ENCODE assay signal across 16 cellular contexts in the genomic region with DNA sequence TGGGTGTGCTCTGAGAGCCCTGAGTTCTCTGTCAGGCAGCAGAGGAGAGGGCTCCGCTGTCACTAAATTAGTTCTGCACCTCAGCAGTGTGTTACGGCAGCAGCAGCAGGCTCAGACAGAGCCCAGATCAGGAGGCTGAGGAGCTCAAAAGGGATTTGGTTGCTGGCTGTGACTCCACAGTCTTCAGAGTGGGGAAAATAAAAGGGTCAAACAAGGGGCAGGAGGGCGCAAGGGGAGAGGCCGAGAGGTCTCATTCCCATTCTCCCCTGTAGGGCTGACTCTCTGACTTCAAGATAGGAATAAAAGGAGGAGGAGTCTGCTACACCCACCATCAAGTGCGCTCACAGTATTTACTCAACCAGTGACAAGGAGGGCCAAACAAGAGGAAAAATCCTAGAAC.
"Had no signal": no experiment of that assay in that cellular context is flagged by ENCODE, and none has a peak within 500 bp of the region (broad histone marks: within the 10 kb centered on the region; RNA-seq: fewer than 3 reads in every experiment).

No MANE protein-coding gene starts in this region.

- H3K27ac Mint-ChIP-seq: activated CD4-positive, alpha-beta T cell treated with anti-CD3 and anti-CD28 coated beads, Interleukin-2, amount 10 ng/mL, durations not matched to agents 7 days and 5 days; activated naive CD8-positive, alpha-beta T cell treated with anti-CD3 and anti-CD28 coated beads, Interleukin-2, amount 10 ng/mL, durations not matched to agents 7 days and 5 days had no signal

- H3K36me3 Mint-ChIP-seq: activated naive CD8-positive, alpha-beta T cell treated with anti-CD3 and anti-CD28 coated beads, Interleukin-2, amount 10 ng/mL, durations not matched to agents 7 days and 5 days; naive B cell had no signal

- DNase-seq: activated CD4-positive, alpha-beta T cell treated with anti-CD3 and anti-CD28 coated beads, Interleukin-2, amount 10 ng/mL, durations not matched to agents 7 days and 5 days; activated CD4-positive, CD25-positive, alpha-beta regulatory T cell; activated gamma-delta T cell treated with Interleukin-2 at 50 U/mL for 16 hours; activated naive CD8-positive, alpha-beta T cell treated with anti-CD3 and anti-CD28 coated beads, Interleukin-2, amount 10 ng/mL, durations not matched to agents 7 days and 5 days; dermis blood vessel endothelial cell; erythroblast; mammary epithelial cell; naive B cell; nucleus accumbens; right cardiac atrium; stimulated activated CD4-positive, alpha-beta T cell treated with anti-CD3 and anti-CD28 coated beads, Interleukin-4, amount 100 ng/mL, for 4 hours; stimulated activated naive CD8-positive, alpha-beta T cell treated with anti-CD3 and anti-CD28 coated beads, Interleukin-15, Interleukin-2, amounts not matched to agents 100 U/mL and 50 U/mL, for 24 hours; SW 1271 had no signal

- H3K4me1 ChIP-seq: prostate gland had no signal

- H3K9me3 Mint-ChIP-seq: activated CD4-positive, alpha-beta T cell treated with anti-CD3 and anti-CD28 coated beads, Interleukin-2, amount 10 ng/mL, durations not matched to agents 7 days and 5 days; activated naive CD8-positive, alpha-beta T cell treated with anti-CD3 and anti-CD28 coated beads, Interleukin-2, amount 10 ng/mL, durations not matched to agents 7 days and 5 days; naive B cell had no signal

- H3K4me3 ChIP-seq: prostate gland, skin epidermis, suprapubic skin had no signal

- H3K9me3 ChIP-seq: prostate gland, suprapubic skin had no signal

- H3K27me3 ChIP-seq: suprapubic skin had no signal

- H3K27ac ChIP-seq: prostate gland, skin epidermis, suprapubic skin had no signal

- H3K4me1 Mint-ChIP-seq: activated CD4-positive, alpha-beta T cell treated with anti-CD3 and anti-CD28 coated beads, Interleukin-2, amount 10 ng/mL, durations not matched to agents 7 days and 5 days had no signal

- ATAC-seq: right cardiac atrium; stimulated activated naive CD8-positive, alpha-beta T cell treated with anti-CD3 and anti-CD28 coated beads, Interleukin-15, Interleukin-2, amounts not matched to agents 100 U/mL and 50 U/mL, for 24 hours had no signal

- H3K4me3 Mint-ChIP-seq: activated CD4-positive, alpha-beta T cell treated with anti-CD3 and anti-CD28 coated beads, Interleukin-2, amount 10 ng/mL, durations not matched to agents 7 days and 5 days; activated naive CD8-positive, alpha-beta T cell treated with anti-CD3 and anti-CD28 coated beads, Interleukin-2, amount 10 ng/mL, durations not matched to agents 7 days and 5 days; naive B cell had no signal

- H3K36me3 ChIP-seq: prostate gland, suprapubic skin had no signal
